In genomic region chr1:185483647-185484450, GRCh38 we compare ENCODE assay signal across 8 cellular contexts.
DNase-seq lines count a peak whose midpoint lies in the region; ATAC-seq, FAIRE-seq and TF ChIP-seq lines count a peak whose summit lies in the region.

No MANE protein-coding gene starts in this region.

- H3K27me3 ChIP-seq in right atrium auricular region, result no peaks in the 10 kb centered on the region

- H3K27me3 Mint-ChIP-seq in type B pancreatic cell, result no peaks in the 10 kb centered on the region

- ATAC-seq in A549 (peak; percentile 80 to 83; a peak in 5 of 6 replicates), HG02973 (IDR thresholded peaks at IDR 0.05; ENCODE audit: unreplicated experiment) (no peak), HG03354 (IDR thresholded peaks at IDR 0.05; ENCODE audit: poor library complexity, severe bottlenecking, unreplicated experiment) (no peak)

- no peak for TF ChIP-seq RAD21 in A549 (conservative IDR thresholded peaks at IDR 0.05 in 1 of 2, IDR thresholded peaks at IDR 0.05 in 1 of 2)

- no peak overlapping the region for H3K4me3 ChIP-seq in A549
- no peak overlapping the region for H3K4me3 ChIP-seq in right atrium auricular region

- no peaks in the 10 kb centered on the region for H3K36me3 Mint-ChIP-seq in type B pancreatic cell

- POLR2A ChIA-PET in A549 (lab: Yijun Ruan, JAX), result interaction anchor here (0.5 to 1.1 kb wide), 3 partner anchors 13 to 167 kb away, joined by 3 to 6 read pairs (median 5); partner anchors contain the start of gene IVNS1ABP

- H3K4me2 ChIP-seq in A549, result peak overlapping the region; percentile 15

- no peaks in the 10 kb centered on the region for H3K9me3 Mint-ChIP-seq in type B pancreatic cell

- 77% methylated on average over 2 of the region's 2 CpGs for WGBS in A549 (ENCODE audit: missing lambda C conversion rate)

- H3K4me1 ChIP-seq in A549, result peaks cover 26% of the 10 kb centered on the region
- peaks cover 0 to 36% of the 10 kb centered on the region in 2 donors for H3K4me1 ChIP-seq in right atrium auricular region

- CTCF ChIA-PET in A549 (lab: Yijun Ruan, JAX), result interaction anchor here (0.6 to 1.1 kb wide), 2 partner anchors 11 to 66 kb away, joined by 3 read pairs; no protein-coding TSS in a partner anchor

- no peak for TF ChIP-seq EP300 in A549 (IDR thresholded peaks at IDR 0.05)

- H3K36me3 ChIP-seq in right atrium auricular region, result no peaks in the 10 kb centered on the region

- no peaks in the 10 kb centered on the region; the same call in 2 of the 3 replicates for H3K9me3 ChIP-seq in A549
- no peaks in the 10 kb centered on the region for H3K9me3 ChIP-seq in right atrium auricular region

- peaks cover 42% of the 10 kb centered on the region for H3K4me1 Mint-ChIP-seq in type B pancreatic cell (ENCODE audit: unreplicated experiment)

- H3K4me3 Mint-ChIP-seq in type B pancreatic cell, result no peak overlapping the region

- H3K27ac ChIP-seq in A549, result peak overlapping the region; percentile 75 to 79
- peak overlapping the region; percentile 54 to 84 for H3K27ac ChIP-seq in right atrium auricular region

- TF ChIP-seq CTCF in A549 (IDR thresholded peaks at IDR 0.05), result no peak
- no peak for TF ChIP-seq CTCF in right atrium auricular region (IDR thresholded peaks at IDR 0.05)
- no peak for TF ChIP-seq CTCF in type B pancreatic cell (conservative IDR thresholded peaks at IDR 0.05)

- peak; percentile 28 for FAIRE-seq in A549 (lab: Jason Lieb, UNC)

- H3K27ac Mint-ChIP-seq in type B pancreatic cell, result peak overlapping the region; percentile 93

- no peak for TF ChIP-seq POLR2A in A549 (IDR thresholded peaks at IDR 0.05; ENCODE audit: low read length)

- DNase-seq in A549 (ENCODE audit: low read depth in 1 of 2, low spot score in 1 of 2) (peak; percentile 38 to 81), HS-5 (ENCODE audit: low read depth) (peak; percentile 41), T1000 (lab: John Stamatoyannopoulos, UW) (peak; percentile 4), right atrium auricular region (ENCODE audit: low spot score) (no peak), type B pancreatic cell (ENCODE audit: extremely low spot score, unreplicated experiment) (no peak), mucosa of gallbladder (ENCODE audit: low spot score) (no peak)

TF ChIP-seq in A549, 52 proteins besides CTCF, POLR2A, EP300 and RAD21 (continues in another document):
- TF ChIP-seq EHMT2 (IDR thresholded peaks at IDR 0.05; ENCODE audit: low read depth) (no peak), KDM5A (IDR thresholded peaks at IDR 0.05) (no peak), REST (IDR thresholded peaks at IDR 0.05) (no peak), MAFK (IDR thresholded peaks at IDR 0.05; ENCODE audit: partially characterized antibody) (peak; percentile 99), CHD2 (IDR thresholded peaks at IDR 0.05; ENCODE audit: low read length, partially characterized antibody) (no peak), PBX3 (IDR thresholded peaks at IDR 0.05) (no peak), PHF8 (IDR thresholded peaks at IDR 0.05; ENCODE audit: borderline replicate concordance, low read depth) (no peak), FOXS1 (CRISPR knock-in tag; IDR thresholded peaks at IDR 0.05) (no peak), TP53 (CRISPR knock-in tag; IDR thresholded peaks at IDR 0.05) (no peak), ZFP36 (IDR thresholded peaks at IDR 0.05; ENCODE audit: borderline replicate concordance, partially characterized antibody) (no peak), NPAS2 (CRISPR knock-in tag; IDR thresholded peaks at IDR 0.05; ENCODE audit: borderline replicate concordance) (no peak), RARB (CRISPR knock-in tag; IDR thresholded peaks at IDR 0.05) (no peak), RCOR1 (IDR thresholded peaks at IDR 0.05; ENCODE audit: low read depth, low read length) (no peak), HEYL (CRISPR knock-in tag; IDR thresholded peaks at IDR 0.05) (no peak), HOXB5 (CRISPR knock-in tag; IDR thresholded peaks at IDR 0.05) (no peak), HOXB13 (CRISPR knock-in tag; IDR thresholded peaks at IDR 0.05; ENCODE audit: low read depth) (no peak), FOSB (CRISPR knock-in tag; IDR thresholded peaks at IDR 0.05) (no peak), ATOH8 (CRISPR knock-in tag; IDR thresholded peaks at IDR 0.05; ENCODE audit: low read depth) (no peak), ZSCAN20 (CRISPR knock-in tag; IDR thresholded peaks at IDR 0.05) (0 out of 2 replicates have a peak, but pooled peaks have one; percentile 14), BHLHE40 (IDR thresholded peaks at IDR 0.05; ENCODE audit: low read depth, low read length) (no peak), USF2 (IDR thresholded peaks at IDR 0.05) (no peak), HDAC2 (IDR thresholded peaks at IDR 0.05) (no peak), CHD4 (IDR thresholded peaks at IDR 0.05; ENCODE audit: borderline replicate concordance) (no peak), NR3C1 (IDR thresholded peaks at IDR 0.05) (no peak), KDM1A (IDR thresholded peaks at IDR 0.05; ENCODE audit: low read depth) (no peak), CEBPB (IDR thresholded peaks at IDR 0.05) (no peak), FOSL2 (IDR thresholded peaks at IDR 0.05) (no peak), FOSL2 (CRISPR knock-in tag; IDR thresholded peaks at IDR 0.05) (peak; percentile 83), JUNB (IDR thresholded peaks at IDR 0.05) (0 out of 2 replicates have a peak, but pooled peaks have one; percentile 17)
- TF ChIP-seq, protein P1, sequence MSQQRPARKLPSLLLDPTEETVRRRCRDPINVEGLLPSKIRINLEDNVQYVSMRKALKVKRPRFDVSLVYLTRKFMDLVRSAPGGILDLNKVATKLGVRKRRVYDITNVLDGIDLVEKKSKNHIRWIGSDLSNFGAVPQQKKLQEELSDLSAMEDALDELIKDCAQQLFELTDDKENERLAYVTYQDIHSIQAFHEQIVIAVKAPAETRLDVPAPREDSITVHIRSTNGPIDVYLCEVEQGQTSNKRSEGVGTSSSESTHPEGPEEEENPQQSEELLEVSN (IDR thresholded peaks at IDR 0.05; ENCODE audit: borderline replicate concordance, low read depth), result no peak
- TF ChIP-seq, protein P2, sequence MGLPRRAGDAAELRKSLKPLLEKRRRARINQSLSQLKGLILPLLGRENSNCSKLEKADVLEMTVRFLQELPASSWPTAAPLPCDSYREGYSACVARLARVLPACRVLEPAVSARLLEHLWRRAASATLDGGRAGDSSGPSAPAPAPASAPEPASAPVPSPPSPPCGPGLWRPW (IDR thresholded peaks at IDR 0.05), result no peak

Comparison
In these comparisons a context has a peak if more than half of its experiments do, and no peak if none do; other contexts are left out.
1. ATAC-seq: peak in A549 (2 of 2); none in HG02973 (single experiment) and HG03354 (single experiment).
2. DNase-seq: peak in A549 (2 of 2), HS-5 (single experiment) and T1000 (single experiment); none in right atrium auricular region (single experiment), type B pancreatic cell (single experiment) and mucosa of gallbladder (single experiment).